1 cellular context compared by ENCODE assay signal in genomic region chr15:90816401-90817116, GRCh38.
TF ChIP-seq lines count a peak whose summit lies in the region.

No MANE protein-coding gene starts in this region.

TF ChIP-seq in H1, 55 proteins besides CTCF, POLR2A, EP300 and RAD21:
- TF ChIP-seq SRF (IDR thresholded peaks at IDR 0.05; ENCODE audit: low read depth, low read length) = no peak
- TF ChIP-seq HDAC6 (IDR thresholded peaks at IDR 0.05; ENCODE audit: low read depth, low read length) = no peak
- no peak for TF ChIP-seq SIN3A (conservative IDR thresholded peaks at IDR 0.05 in 1 of 2, IDR thresholded peaks at IDR 0.05 in 1 of 2; ENCODE audit: low read depth in 1 of 2, low read length in 2 of 2)
- no peak for TF ChIP-seq HDAC2 (IDR thresholded peaks at IDR 0.05; ENCODE audit: borderline replicate concordance in 1 of 2, low read depth in 2 of 2, low read length in 2 of 2)
- no peak for TF ChIP-seq ASH2L (IDR thresholded peaks at IDR 0.05; ENCODE audit: low read length)
- TF ChIP-seq PHF8 (conservative IDR thresholded peaks at IDR 0.05; ENCODE audit: low read depth, low read length) = no peak
- TF ChIP-seq CTBP2 (IDR thresholded peaks at IDR 0.05; ENCODE audit: borderline replicate concordance, insufficient read depth, insufficient read length, low read length) = no peak
- TF ChIP-seq RXRA (IDR thresholded peaks at IDR 0.05; ENCODE audit: insufficient read depth, low read depth, low read length) = no peak
- no peak for TF ChIP-seq TBP (IDR thresholded peaks at IDR 0.05; ENCODE audit: low read depth, low read length)
- TF ChIP-seq JUN (IDR thresholded peaks at IDR 0.05; ENCODE audit: low read depth, low read length) = no peak
- TF ChIP-seq BRCA1 (IDR thresholded peaks at IDR 0.05; ENCODE audit: low read depth, low read length) = no peak
- TF ChIP-seq KDM5A (IDR thresholded peaks at IDR 0.05; ENCODE audit: low read length) = no peak
- TF ChIP-seq ATF3 (IDR thresholded peaks at IDR 0.05; ENCODE audit: insufficient read depth, low read depth, low read length) = no peak
- TF ChIP-seq, protein P1, sequence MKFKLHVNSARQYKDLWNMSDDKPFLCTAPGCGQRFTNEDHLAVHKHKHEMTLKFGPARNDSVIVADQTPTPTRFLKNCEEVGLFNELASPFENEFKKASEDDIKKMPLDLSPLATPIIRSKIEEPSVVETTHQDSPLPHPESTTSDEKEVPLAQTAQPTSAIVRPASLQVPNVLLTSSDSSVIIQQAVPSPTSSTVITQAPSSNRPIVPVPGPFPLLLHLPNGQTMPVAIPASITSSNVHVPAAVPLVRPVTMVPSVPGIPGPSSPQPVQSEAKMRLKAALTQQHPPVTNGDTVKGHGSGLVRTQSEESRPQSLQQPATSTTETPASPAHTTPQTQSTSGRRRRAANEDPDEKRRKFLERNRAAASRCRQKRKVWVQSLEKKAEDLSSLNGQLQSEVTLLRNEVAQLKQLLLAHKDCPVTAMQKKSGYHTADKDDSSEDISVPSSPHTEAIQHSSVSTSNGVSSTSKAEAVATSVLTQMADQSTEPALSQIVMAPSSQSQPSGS (IDR thresholded peaks at IDR 0.05; ENCODE audit: low read length) = no peak
